1 cellular context compared by ENCODE assay signal in the genomic region with DNA sequence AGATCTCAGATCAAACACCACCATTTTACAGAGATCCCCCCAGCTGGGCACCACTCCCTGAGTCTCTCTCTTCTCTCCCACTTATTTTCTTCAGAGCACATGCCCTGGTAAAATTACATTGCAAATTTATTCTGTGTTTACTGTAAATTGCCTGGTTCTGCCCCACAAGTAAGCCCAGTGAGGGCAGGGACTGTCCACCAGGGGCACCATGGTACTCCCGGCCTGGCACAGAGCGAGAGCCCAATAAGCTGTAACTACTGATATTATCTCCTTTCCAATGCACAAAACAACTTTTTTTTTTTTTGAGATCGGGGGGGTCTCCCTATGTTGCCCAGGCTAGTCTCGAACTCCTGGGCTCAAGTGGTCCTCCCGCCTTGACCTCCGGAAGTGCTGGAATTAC.
TF ChIP-seq lines count a peak whose summit lies in the region.

No MANE protein-coding gene starts in this region.

TF ChIP-seq in HEK293, 187 proteins besides CTCF, POLR2A, EP300 and RAD21 (continued from another document):
- no peak for TF ChIP-seq PRDM2 (tag by site-specific recombination; IDR thresholded peaks at IDR 0.05; ENCODE audit: borderline replicate concordance)
